14 cellular contexts compared by ENCODE assay signal in the genomic region with DNA sequence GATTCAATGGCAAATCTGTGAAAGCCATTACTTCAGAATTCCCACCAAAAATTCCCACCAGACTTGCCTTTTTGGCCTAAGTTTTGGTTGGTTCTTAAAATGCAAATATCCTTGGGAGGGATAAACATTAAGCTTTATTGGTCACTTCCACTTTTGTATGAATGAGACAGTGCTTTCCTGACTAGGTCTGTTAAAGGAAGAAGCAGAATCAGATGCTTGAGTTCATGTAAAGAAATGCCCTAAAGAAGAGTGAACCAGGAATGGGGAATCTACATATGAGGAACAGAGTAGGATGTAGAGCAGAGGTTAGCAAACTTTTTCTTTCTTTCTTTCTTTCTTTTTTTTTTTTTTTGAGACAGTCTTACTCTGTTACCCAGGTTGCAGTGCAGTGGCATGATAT.
"Had no signal": no experiment of that assay in that cellular context is flagged by ENCODE, and none has a peak within 500 bp of the region (broad histone marks: within the 10 kb centered on the region; RNA-seq: fewer than 3 reads in every experiment).

No MANE protein-coding gene starts in this region.

- H3K4me1 ChIP-seq: foreskin keratinocyte, psoas muscle, right lobe of liver, testis had no signal

- H3K4me3 ChIP-seq: psoas muscle, right lobe of liver, testis, tibial nerve had no signal

- DNase-seq: dermis blood vessel endothelial cell; foreskin keratinocyte; hippocampal formation; mammary epithelial cell; naive thymus-derived CD4-positive, alpha-beta T cell; nephron progenitor cell; psoas muscle; retina; right lobe of liver; stimulated activated CD4-positive, alpha-beta T cell treated with anti-CD3 and anti-CD28 coated beads, Interleukin-4, amount 100 ng/mL, for 1 hour; testis had no signal

- H3K36me3 ChIP-seq: right lobe of liver, tibial nerve had no signal

- H3K4me3 Mint-ChIP-seq: naive thymus-derived CD4-positive, alpha-beta T cell; nephron progenitor cell; stimulated activated memory B cell treated with anti-CD40 and anti-IgM and Interleukin-4, amounts not matched to agents 10 μg/mL and 1 μg/mL and 100 μg/mL, for 72 hours; stimulated activated naive CD8-positive, alpha-beta T cell treated with anti-CD3 and anti-CD28 coated beads, Interleukin-15, Interleukin-2, amounts not matched to agents 100 ng/mL and 50 ng/mL, for 24 hours had no signal

- H3K9me3 ChIP-seq: psoas muscle, right lobe of liver, testis, tibial nerve had no signal

- H3K27ac ChIP-seq: foreskin keratinocyte, psoas muscle, right lobe of liver, testis, tibial nerve had no signal

- H3K36me3 Mint-ChIP-seq: stimulated activated memory B cell treated with anti-CD40 and anti-IgM and Interleukin-4, amounts not matched to agents 10 μg/mL and 1 μg/mL and 100 μg/mL, for 72 hours had no signal

- H3K9me3 Mint-ChIP-seq: nephron progenitor cell; stimulated activated memory B cell treated with anti-CD40 and anti-IgM and Interleukin-4, amounts not matched to agents 10 μg/mL and 1 μg/mL and 100 μg/mL, for 72 hours had no signal

- H3K27ac Mint-ChIP-seq: naive thymus-derived CD4-positive, alpha-beta T cell; nephron progenitor cell; stimulated activated memory B cell treated with anti-CD40 and anti-IgM and Interleukin-4, amounts not matched to agents 10 μg/mL and 1 μg/mL and 100 μg/mL, for 72 hours; stimulated activated naive CD8-positive, alpha-beta T cell treated with anti-CD3 and anti-CD28 coated beads, Interleukin-15, Interleukin-2, amounts not matched to agents 100 ng/mL and 50 ng/mL, for 24 hours had no signal

- H3K27me3 ChIP-seq: foreskin keratinocyte, right lobe of liver, testis, tibial nerve had no signal
